ENCODE assay signal across 8 cellular contexts in genomic region chr1:117930173-117930447, GRCh38. TPM values are rescaled to one million over a fixed set of nuclear protein-coding genes. Genes with fewer than 3 reads are reported as not detected.
DNase-seq lines count a peak whose midpoint lies in the region; ATAC-seq and TF ChIP-seq lines count a peak whose summit lies in the region.

No MANE protein-coding gene starts in this region.

- peaks cover 51% of the 10 kb centered on the region for H3K79me2 ChIP-seq in OCI-LY1 (ENCODE audit: insufficient read depth, low read length)
- H3K79me2 ChIP-seq in parathyroid adenoma: peaks cover 13% of the 10 kb centered on the region

- peak overlapping the region; percentile 77 for H3K4me3 ChIP-seq in OCI-LY1 (ENCODE audit: low read depth, low read length, poor library complexity, severe bottlenecking)
- peak overlapping the region; percentile 97 for H3K4me3 ChIP-seq in epithelial cell of proximal tubule (ENCODE audit: low read depth, low read length)
- peak overlapping the region; percentile 91 for H3K4me3 ChIP-seq in parathyroid adenoma (ENCODE audit: low read depth, low read length)

- H3K27ac ChIP-seq in OCI-LY1 (ENCODE audit: low read depth, low read length, poor library complexity, severe bottlenecking): peak overlapping the region; percentile 16
- H3K27ac ChIP-seq in parathyroid adenoma: peak overlapping the region; percentile 64

- no peaks in the 10 kb centered on the region for H3K27me3 ChIP-seq in OCI-LY1 (ENCODE audit: insufficient read depth, low read length)
- H3K27me3 ChIP-seq in parathyroid adenoma (ENCODE audit: control insufficient read depth, insufficient read depth, low read length): no peaks in the 10 kb centered on the region

- TF ChIP-seq CTCF in OCI-LY1 (IDR thresholded peaks at IDR 0.05; ENCODE audit: low read length) (no peak), epithelial cell of proximal tubule (conservative IDR thresholded peaks at IDR 0.05; ENCODE audit: low read depth, low read length) (no peak), parathyroid adenoma (IDR thresholded peaks at IDR 0.05) (no peak)

- H3K4me1 ChIP-seq in OCI-LY1 (ENCODE audit: insufficient read depth, low read length, severe bottlenecking) (peaks cover 50% of the 10 kb centered on the region), parathyroid adenoma (peaks cover 7% of the 10 kb centered on the region)

- peak; percentile 2 for DNase-seq in epithelial cell of proximal tubule (ENCODE audit: low read depth)
- no peak for DNase-seq in middle frontal gyrus (ENCODE audit: extremely low spot score, low spot score)
- no peak for DNase-seq in NCI-H2029 (lab: John Stamatoyannopoulos, UW)
- DNase-seq in NCI-H2196 (lab: John Stamatoyannopoulos, UW; ENCODE audit: unreplicated experiment): no peak

- no peaks in the 10 kb centered on the region for H4K20me1 ChIP-seq in OCI-LY1 (ENCODE audit: insufficient read depth, low read length)

- H3F3A ChIP-seq in OCI-LY1 (ENCODE audit: insufficient read depth, low read length): no peaks in the 10 kb centered on the region

- H2AFZ ChIP-seq in OCI-LY1 (ENCODE audit: low read length) (no peak overlapping the region), parathyroid adenoma (peak overlapping the region; percentile 91)

- ATAC-seq in GM19452 (IDR thresholded peaks at IDR 0.05; ENCODE audit: unreplicated experiment): peak; percentile 0
- no peak for ATAC-seq in GM18858 (IDR thresholded peaks at IDR 0.05; ENCODE audit: unreplicated experiment)

- H3K36me3 ChIP-seq in OCI-LY1 (ENCODE audit: insufficient read depth, low read length) (peaks cover 17% of the 10 kb centered on the region; the same call in 1 of the 2 replicates), parathyroid adenoma (ENCODE audit: control insufficient read depth, insufficient read depth, low read length) (no peaks in the 10 kb centered on the region)

- H3K9me2 ChIP-seq in OCI-LY1 (ENCODE audit: low read depth, low read length): no peaks in the 10 kb centered on the region

- H3K9me3 ChIP-seq in OCI-LY1 (ENCODE audit: low read length) (no peaks in the 10 kb centered on the region), parathyroid adenoma (ENCODE audit: control insufficient read depth, low read length) (no peaks in the 10 kb centered on the region)

- H3K4me2 ChIP-seq in OCI-LY1 (ENCODE audit: low read length) (peak overlapping the region; percentile 81), parathyroid adenoma (ENCODE audit: low read length) (peak overlapping the region; percentile 73)

- H3K9ac ChIP-seq in OCI-LY1 (ENCODE audit: low read length) (peak overlapping the region; percentile 71), parathyroid adenoma (no peak overlapping the region)

RNA-seq across cellular contexts. Expression of gene WDR3, which starts 0.6 kb away (rescaled TPM):
- total RNA-seq in epithelial cell of proximal tubule: 15.0 and 16.9 TPM in 2 replicates

RNA-seq across cellular contexts. Expression of gene GDAP2, which starts 0.7 kb away (rescaled TPM):
- 6.3 and 13.8 TPM in 2 replicates for total RNA-seq in epithelial cell of proximal tubule
